ENCODE assay signal across 19 cellular contexts in genomic region chr20:10094566-10095173, GRCh38. TPM values are rescaled to one million over a fixed set of nuclear protein-coding genes. Genes with fewer than 3 reads are reported as not detected.
DNase-seq lines count a peak whose midpoint lies in the region; TF ChIP-seq lines count a peak whose summit lies in the region.
"Had no signal": no experiment of that assay in that cellular context is flagged by ENCODE, and none has a peak within 500 bp of the region (broad histone marks: within the 10 kb centered on the region; RNA-seq: fewer than 3 reads in every experiment).

No MANE protein-coding gene starts in this region.

- POLR2A ChIA-PET in PC-9 (lab: Charles Lee; ENCODE audit: unreplicated experiment), result no interaction called here

- intact Hi-C loops in PC-9 (cut with micrococcal nuclease; ENCODE audit: unreplicated experiment), result loop anchor here (5.0 to 10.0 kb wide), 3 partner anchors 440 to 1448 kb away; no protein-coding TSS in a partner anchor

- H3K27me3 ChIP-seq in PC-9 (ENCODE audit: insufficient read depth, low read depth), result no peaks in the 10 kb centered on the region
- H3K27me3 ChIP-seq in osteoblast (ENCODE audit: insufficient read depth, low read length), result no peaks in the 10 kb centered on the region
- no peaks in the 10 kb centered on the region for H3K27me3 ChIP-seq in tibial nerve
- H3K27me3 ChIP-seq: hepatocyte, upper lobe of right lung had no signal

- H3K9me3 Mint-ChIP-seq in chondrocyte (ENCODE audit: low read depth), result peaks cover 5% of the 10 kb centered on the region
- H3K9me3 Mint-ChIP-seq: dendritic cell treated with granulocyte-macrophage colony-stimulating factor and Interleukin-4, amounts not matched to agents 40 ng/mL and 50 ng/mL, for 4 days; stimulated activated naive CD8-positive, alpha-beta T cell treated with anti-CD3 and anti-CD28 coated beads, Interleukin-15, Interleukin-2, amounts not matched to agents 100 ng/mL and 50 ng/mL, for 24 hours had no signal

- no peak overlapping the region for H3K27ac Mint-ChIP-seq in chondrocyte (ENCODE audit: unreplicated experiment)
- H3K27ac Mint-ChIP-seq: dendritic cell treated with granulocyte-macrophage colony-stimulating factor and Interleukin-4, amounts not matched to agents 40 ng/mL and 50 ng/mL, for 4 days; stimulated activated naive CD8-positive, alpha-beta T cell treated with anti-CD3 and anti-CD28 coated beads, Interleukin-15, Interleukin-2, amounts not matched to agents 100 ng/mL and 50 ng/mL, for 24 hours had no signal

- TF ChIP-seq CTCF in PC-9 (conservative IDR thresholded peaks at IDR 0.05) (peak; percentile 34; the same call in 1 of the 2 replicates), chondrocyte (IDR thresholded peaks at IDR 0.05) (peak; percentile 64), osteoblast (IDR thresholded peaks at IDR 0.05; ENCODE audit: extremely low read depth, low read depth, low read length) (peak; percentile 36), tibial nerve (IDR thresholded peaks at IDR 0.05) (no peak)

- H3K4me1 ChIP-seq in PC-9 (replicated peaks; ENCODE audit: insufficient read depth) (peaks cover 27% of the 10 kb centered on the region), osteoblast (ENCODE audit: insufficient read depth, low read length) (peaks cover 9% of the 10 kb centered on the region), tibial nerve (no peaks in the 10 kb centered on the region)
- H3K4me1 ChIP-seq: upper lobe of right lung had no signal

- CTCF ChIA-PET in PC-9 (lab: Charles Lee), result interaction anchor here (0.6 kb wide), 2 partner anchors 117 to 1335 kb away, joined by 3 read pairs; no protein-coding TSS in a partner anchor

- WGBS in tibial nerve, 2 donors, result 56 to 61% methylated on average over 5 of the region's 5 CpGs

- H3K27me3 Mint-ChIP-seq in chondrocyte (ENCODE audit: low read depth), result no peaks in the 10 kb centered on the region

- H2AFZ ChIP-seq in PC-9 (no peak overlapping the region), osteoblast (ENCODE audit: low read length) (no peak overlapping the region)
- H2AFZ ChIP-seq: hepatocyte had no signal

- H3K27ac ChIP-seq in PC-9, result no peak overlapping the region
- H3K27ac ChIP-seq in osteoblast (ENCODE audit: low read depth, low read length), result no peak overlapping the region
- no peak overlapping the region for H3K27ac ChIP-seq in tibial nerve
- H3K27ac ChIP-seq: 22Rv1, hepatocyte, upper lobe of right lung had no signal

- H3F3A ChIP-seq in PC-9 (ENCODE audit: insufficient read depth, low read depth), result peaks cover 21% of the 10 kb centered on the region; the same call in 1 of the 2 replicates

- H3K9me3 ChIP-seq in PC-9 (ENCODE audit: insufficient read depth, low read depth), result no peaks in the 10 kb centered on the region
- H3K9me3 ChIP-seq in osteoblast (ENCODE audit: low read depth, low read length), result no peaks in the 10 kb centered on the region
- no peaks in the 10 kb centered on the region for H3K9me3 ChIP-seq in tibial nerve
- H3K9me3 ChIP-seq: upper lobe of right lung had no signal

- TF ChIP-seq POLR2A in tibial nerve (IDR thresholded peaks at IDR 0.05), result no peak

- H4K20me1 ChIP-seq in PC-9 (ENCODE audit: insufficient read depth) (no peaks in the 10 kb centered on the region), osteoblast (ENCODE audit: insufficient read depth, low read length) (no peaks in the 10 kb centered on the region)

- DNase-seq in DMS53 (lab: John Stamatoyannopoulos, UW), result peak; percentile 27
- no peak for DNase-seq in DMS53 treated with DMSO at 0.1 percent for 48 hours (lab: John Stamatoyannopoulos, UW; ENCODE audit: unreplicated experiment)
- no peak for DNase-seq in PC-9
- no peak for DNase-seq in chondrocyte (ENCODE audit: low spot score)
- DNase-seq in osteoblast (ENCODE audit: insufficient read length, low spot score, missing footprints), result no peak
- DNase-seq in tibial nerve (ENCODE audit: low spot score in 2 of 2), result no peak
- no peak for DNase-seq in NCI-H2029 (lab: John Stamatoyannopoulos, UW)
- no peak for DNase-seq in stimulated activated CD4-positive, alpha-beta T cell treated with anti-CD3 and anti-CD28 coated beads, Interleukin-12 subunit alpha, Interleukin-12 subunit beta, amount 100 ng/mL, for 4 hours
- DNase-seq: activated CD4-positive, alpha-beta T cell treated with anti-CD3 and anti-CD28 coated beads for 48 hours; activated effector memory CD4-positive, alpha-beta T cell treated with Interleukin-2 at 50 U/mL for 16 hours; DMS153; KBM-7; NCI-H1417; T1000; upper lobe of right lung had no signal

- no TSS peak for BruUV-seq in PC-9 (replicated peaks; lab: Mats Ljungman, UMichigan)

- H3K79me2 ChIP-seq in PC-9 (ENCODE audit: low read depth) (no peaks in the 10 kb centered on the region), osteoblast (ENCODE audit: insufficient read depth, low read length) (no peaks in the 10 kb centered on the region)
- H3K79me2 ChIP-seq: hepatocyte had no signal

- H3K4me3 ChIP-seq in PC-9, result no peak overlapping the region
- no peak overlapping the region for H3K4me3 ChIP-seq in osteoblast (ENCODE audit: insufficient read depth, low read length)
- H3K4me3 ChIP-seq in tibial nerve, result no peak overlapping the region
- H3K4me3 ChIP-seq: hepatocyte, upper lobe of right lung had no signal

- H3K36me3 ChIP-seq in PC-9 (ENCODE audit: low read depth), result no peaks in the 10 kb centered on the region
- no peaks in the 10 kb centered on the region for H3K36me3 ChIP-seq in osteoblast (ENCODE audit: insufficient read depth, low read length)
- no peaks in the 10 kb centered on the region for H3K36me3 ChIP-seq in tibial nerve
- H3K36me3 ChIP-seq: upper lobe of right lung had no signal

- H3K36me3 Mint-ChIP-seq in chondrocyte (ENCODE audit: low read depth), result no peaks in the 10 kb centered on the region

- no peak for TF ChIP-seq EP300 in tibial nerve (IDR thresholded peaks at IDR 0.05)

- no peak overlapping the region for H3K4me3 Mint-ChIP-seq in chondrocyte (ENCODE audit: unreplicated experiment)
- H3K4me3 Mint-ChIP-seq: dendritic cell treated with granulocyte-macrophage colony-stimulating factor and Interleukin-4, amounts not matched to agents 40 ng/mL and 50 ng/mL, for 4 days; stimulated activated naive CD8-positive, alpha-beta T cell treated with anti-CD3 and anti-CD28 coated beads, Interleukin-15, Interleukin-2, amounts not matched to agents 100 ng/mL and 50 ng/mL, for 24 hours had no signal

- no peaks in the 10 kb centered on the region for H3K9me2 ChIP-seq in PC-9 (ENCODE audit: insufficient read depth)

- H3K4me2 ChIP-seq in PC-9 (no peak overlapping the region), osteoblast (ENCODE audit: insufficient read depth, low read length) (no peak overlapping the region)
- H3K4me2 ChIP-seq: hepatocyte had no signal

- peaks cover 6% of the 10 kb centered on the region for H3K4me1 Mint-ChIP-seq in chondrocyte (ENCODE audit: low read depth)

RNA-seq across cellular contexts. Expression of gene ANKEF1, which starts 59.9 kb away (rescaled TPM):
- total RNA-seq in PC-9 (2021) (9.5 and 11.1 TPM in 2 replicates), chondrocyte (0.46 to 0.90 TPM (median 0.77 TPM) in 3 replicates), osteoblast (2.1 and 2.5 TPM in 2 replicates), tibial nerve (1 to 10 TPM in 3 of 4 donors, under 1 TPM in 1; 0.87 to 2.4 (median 1.7) TPM)

Comparison
In these comparisons a context has a peak if more than half of its experiments do, and no peak if none do; other contexts are left out.
1. CTCF ChIP-seq: peak in PC-9 (single experiment), chondrocyte (single experiment) and osteoblast (single experiment); none in tibial nerve (0 of 5).